ENCODE assay signal across 8 cellular contexts in the genomic region with DNA sequence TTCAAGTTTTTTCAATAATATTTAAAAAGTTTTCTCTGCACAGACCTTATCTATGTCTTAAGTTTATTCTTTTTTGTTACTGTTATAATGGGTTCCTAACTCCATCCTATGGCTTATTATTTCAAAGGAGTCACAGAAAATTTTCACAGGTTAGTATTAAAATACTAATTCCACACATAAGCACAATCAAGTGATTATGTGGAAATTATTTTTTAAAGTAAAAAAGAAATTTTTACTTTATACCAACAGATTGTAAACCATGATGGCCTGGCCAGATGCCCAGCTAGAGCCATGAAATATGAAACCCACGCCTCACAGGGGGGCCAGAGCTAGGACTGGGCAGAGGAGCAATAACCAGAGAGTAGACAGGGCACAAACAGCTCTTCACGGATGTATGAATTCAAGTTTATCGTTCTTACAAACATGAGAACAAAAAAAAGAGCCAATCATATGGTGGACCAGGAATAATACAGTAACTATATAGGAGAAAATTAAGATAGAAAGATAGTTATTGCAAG. TPM values are rescaled to one million over a fixed set of nuclear protein-coding genes. Genes with fewer than 3 reads are reported as not detected.
A peak's percentile ranks its signal among the peaks of the same experiment; 100 is the strongest.
DNase-seq lines count a peak whose midpoint lies in the region; ATAC-seq and TF ChIP-seq lines count a peak whose summit lies in the region.
"Had no signal": no experiment of that assay in that cellular context is flagged by ENCODE, and none has a peak within 500 bp of the region (broad histone marks: within the 10 kb centered on the region; RNA-seq: fewer than 3 reads in every experiment).

No MANE protein-coding gene starts in this region.

- H3K4me3 ChIP-seq in HCT116 (replicated peaks in 1 of 2; ENCODE audit: low read depth in 1 of 2, low read length in 2 of 2) (no peak overlapping the region), cardiac fibroblast (replicated peaks in 1 of 2; ENCODE audit: low read depth in 2 of 2, low read length in 2 of 2) (no peak overlapping the region), gastrocnemius medialis (no peak overlapping the region)

- no peak overlapping the region for H3K4me2 ChIP-seq in HCT116 (ENCODE audit: low read length)

- peaks cover 15 to 17% of the 10 kb centered on the region in 2 experiments; a peak in 3 of 4 replicates for H3K4me1 ChIP-seq in HCT116 (ENCODE audit: control insufficient read depth in 1 of 2, insufficient read depth in 2 of 2, low read length in 2 of 2)
- peaks cover 84 to 91% of the 10 kb centered on the region in 2 donors for H3K4me1 ChIP-seq in gastrocnemius medialis

- intact Hi-C loops in HCT116 (cut with micrococcal nuclease), result no loop called here
- intact Hi-C loops in gastrocnemius medialis (cut with DNase I; ENCODE audit: low total_unique reads), result no loop called here

- H3K9ac ChIP-seq in HCT116 (ENCODE audit: low read length), result no peak overlapping the region

- H3K27ac ChIP-seq in HCT116 (ENCODE audit: low read depth, low read length) (no peak overlapping the region), gastrocnemius medialis (peak overlapping the region; percentile 85 to 94 (median 89))

- peaks cover 97% of the 10 kb centered on the region for H3K79me2 ChIP-seq in HCT116 (ENCODE audit: insufficient read depth, low read length)

- POLR2A ChIA-PET in HCT116 (lab: Charles Lee), result no interaction called here

- H3K9me2 ChIP-seq in HCT116 (ENCODE audit: insufficient read depth), result no peaks in the 10 kb centered on the region

- no peak for TF ChIP-seq POLR2A in HCT116 (IDR thresholded peaks at IDR 0.05; ENCODE audit: borderline replicate concordance, extremely low read depth, insufficient read depth, insufficient read length)
- TF ChIP-seq POLR2A in gastrocnemius medialis (IDR thresholded peaks at IDR 0.05), result no peak

- TF ChIP-seq CTCF in HCT116 (IDR thresholded peaks at IDR 0.05 in 2 of 3, conservative IDR thresholded peaks at IDR 0.05 in 1 of 3; ENCODE audit: borderline replicate concordance in 1 of 3, insufficient read depth in 1 of 3, low read depth in 2 of 3, low read length in 2 of 3) (no peak), cardiac fibroblast (IDR thresholded peaks at IDR 0.05; ENCODE audit: low read depth, low read length) (no peak), gastrocnemius medialis (IDR thresholded peaks at IDR 0.05 in 4 of 5, conservative IDR thresholded peaks at IDR 0.05 in 1 of 5) (no peak)

- H3K27me3 ChIP-seq in HCT116 (ENCODE audit: insufficient read depth, low read length), result no peaks in the 10 kb centered on the region
- H3K27me3 ChIP-seq in gastrocnemius medialis, result no peaks in the 10 kb centered on the region

- no peak for TF ChIP-seq RAD21 in HCT116 (IDR thresholded peaks at IDR 0.05; ENCODE audit: low read depth)

- ATAC-seq in HCT116 (peak; percentile 46; the same call in 1 of the 2 replicates), gastrocnemius medialis (peak; percentile 23 to 37), HG02678 (IDR thresholded peaks at IDR 0.05; ENCODE audit: unreplicated experiment) (no peak), HG03521 (IDR thresholded peaks at IDR 0.05; ENCODE audit: unreplicated experiment) (no peak)

- H3K9me3 ChIP-seq in HCT116 (ENCODE audit: control insufficient read depth in 1 of 2, insufficient read depth in 1 of 2, low read depth in 1 of 2, low read length in 2 of 2) (no peaks in the 10 kb centered on the region), gastrocnemius medialis (no peaks in the 10 kb centered on the region)

- in situ Hi-C loops in gastrocnemius medialis (cut with MboI; ENCODE audit: low sequenced_read_pairs in 4 of 4), result no loop called here

- BruUV-seq in HCT116 (replicated peaks; lab: Mats Ljungman, UMichigan), result no TSS peak

- H4K20me1 ChIP-seq in HCT116 (ENCODE audit: insufficient read depth), result peaks cover 21% of the 10 kb centered on the region; the same call in 1 of the 2 replicates

- H3K36me3 ChIP-seq in HCT116 (ENCODE audit: control insufficient read depth in 1 of 2, insufficient read depth in 2 of 2, low read length in 2 of 2) (no peaks in the 10 kb centered on the region), gastrocnemius medialis (no peaks in the 10 kb centered on the region)

- RAD21 ChIA-PET in HCT116 (lab: Charles Lee; ENCODE audit: low non-redundant PET in 1 of 2, low total read pairs in 2 of 2, uncharacterized antibody in 2 of 2, unreplicated experiment in 2 of 2), result no interaction called here

- DNase-seq in HCT116 (ENCODE audit: low read depth, low spot score) (no peak), NCI-H2171 treated with DMSO at 0.1 percent for 48 hours (lab: John Stamatoyannopoulos, UW) (peak; percentile 81), cardiac fibroblast (ENCODE audit: low read depth in 2 of 2) (peak; percentile 34 to 63), gastrocnemius medialis (peak in 1 of 2 donors; percentile 70), GOT3 (lab: John Stamatoyannopoulos, UW) (no peak)
- DNase-seq: kidney glomerular epithelial cell had no signal

- CTCF ChIA-PET in HCT116 (lab: Charles Lee), result no interaction called here

- H2AFZ ChIP-seq in HCT116 (ENCODE audit: low read depth, low read length, poor library complexity, severe bottlenecking), result no peak overlapping the region

TF ChIP-seq in HCT116, 20 proteins besides CTCF, POLR2A, EP300 and RAD21 (continues in another document):
- no peak for TF ChIP-seq YY1 (IDR thresholded peaks at IDR 0.05; ENCODE audit: extremely low read depth, insufficient replicate concordance, low read depth, low read length)
- TF ChIP-seq TCF7L2 (IDR thresholded peaks at IDR 0.05; ENCODE audit: borderline replicate concordance, extremely low read depth, insufficient read depth, insufficient read length), result no peak
- TF ChIP-seq ZNF274 (IDR thresholded peaks at IDR 0.05; ENCODE audit: low read depth, low read length), result no peak
- TF ChIP-seq EZH2phosphoT487 (IDR thresholded peaks at IDR 0.05; ENCODE audit: borderline replicate concordance), result no peak
- TF ChIP-seq ZFX (IDR thresholded peaks at IDR 0.05), result no peak
- no peak for TF ChIP-seq CEBPB (IDR thresholded peaks at IDR 0.05; ENCODE audit: low read depth)
- TF ChIP-seq FOSL1 (IDR thresholded peaks at IDR 0.05; ENCODE audit: low read depth), result no peak
- no peak for TF ChIP-seq ELF1 (IDR thresholded peaks at IDR 0.05; ENCODE audit: borderline replicate concordance, low read depth)
- TF ChIP-seq JUND (IDR thresholded peaks at IDR 0.05), result no peak
- TF ChIP-seq, protein P1, sequence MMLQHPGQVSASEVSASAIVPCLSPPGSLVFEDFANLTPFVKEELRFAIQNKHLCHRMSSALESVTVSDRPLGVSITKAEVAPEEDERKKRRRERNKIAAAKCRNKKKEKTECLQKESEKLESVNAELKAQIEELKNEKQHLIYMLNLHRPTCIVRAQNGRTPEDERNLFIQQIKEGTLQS (IDR thresholded peaks at IDR 0.05), result no peak
- TF ChIP-seq SRF (IDR thresholded peaks at IDR 0.05; ENCODE audit: low read depth), result no peak
- TF ChIP-seq EZH2 (IDR thresholded peaks at IDR 0.05), result no peak
- TF ChIP-seq EGR1 (IDR thresholded peaks at IDR 0.05; ENCODE audit: low read depth), result no peak
- no peak for TF ChIP-seq SP1 (IDR thresholded peaks at IDR 0.05; ENCODE audit: low read depth)
- TF ChIP-seq CBX3 (IDR thresholded peaks at IDR 0.05; ENCODE audit: low read depth), result no peak
- TF ChIP-seq, protein P2, sequence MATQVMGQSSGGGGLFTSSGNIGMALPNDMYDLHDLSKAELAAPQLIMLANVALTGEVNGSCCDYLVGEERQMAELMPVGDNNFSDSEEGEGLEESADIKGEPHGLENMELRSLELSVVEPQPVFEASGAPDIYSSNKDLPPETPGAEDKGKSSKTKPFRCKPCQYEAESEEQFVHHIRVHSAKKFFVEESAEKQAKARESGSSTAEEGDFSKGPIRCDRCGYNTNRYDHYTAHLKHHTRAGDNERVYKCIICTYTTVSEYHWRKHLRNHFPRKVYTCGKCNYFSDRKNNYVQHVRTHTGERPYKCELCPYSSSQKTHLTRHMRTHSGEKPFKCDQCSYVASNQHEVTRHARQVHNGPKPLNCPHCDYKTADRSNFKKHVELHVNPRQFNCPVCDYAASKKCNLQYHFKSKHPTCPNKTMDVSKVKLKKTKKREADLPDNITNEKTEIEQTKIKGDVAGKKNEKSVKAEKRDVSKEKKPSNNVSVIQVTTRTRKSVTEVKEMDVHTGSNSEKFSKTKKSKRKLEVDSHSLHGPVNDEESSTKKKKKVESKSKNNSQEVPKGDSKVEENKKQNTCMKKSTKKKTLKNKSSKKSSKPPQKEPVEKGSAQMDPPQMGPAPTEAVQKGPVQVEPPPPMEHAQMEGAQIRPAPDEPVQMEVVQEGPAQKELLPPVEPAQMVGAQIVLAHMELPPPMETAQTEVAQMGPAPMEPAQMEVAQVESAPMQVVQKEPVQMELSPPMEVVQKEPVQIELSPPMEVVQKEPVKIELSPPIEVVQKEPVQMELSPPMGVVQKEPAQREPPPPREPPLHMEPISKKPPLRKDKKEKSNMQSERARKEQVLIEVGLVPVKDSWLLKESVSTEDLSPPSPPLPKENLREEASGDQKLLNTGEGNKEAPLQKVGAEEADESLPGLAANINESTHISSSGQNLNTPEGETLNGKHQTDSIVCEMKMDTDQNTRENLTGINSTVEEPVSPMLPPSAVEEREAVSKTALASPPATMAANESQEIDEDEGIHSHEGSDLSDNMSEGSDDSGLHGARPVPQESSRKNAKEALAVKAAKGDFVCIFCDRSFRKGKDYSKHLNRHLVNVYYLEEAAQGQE (IDR thresholded peaks at IDR 0.05; ENCODE audit: low read depth), result no peak
- TF ChIP-seq SIN3A (IDR thresholded peaks at IDR 0.05; ENCODE audit: low read depth), result no peak
- no peak for TF ChIP-seq POLR2AphosphoS5 (IDR thresholded peaks at IDR 0.05; ENCODE audit: low read depth, low read length)
- TF ChIP-seq ZBTB33 (IDR thresholded peaks at IDR 0.05; ENCODE audit: extremely low read depth, insufficient replicate concordance, low read length), result no peak

RNA-seq across cellular contexts. Expression of gene NUDT3, which starts 34.0 kb away (rescaled TPM):
- total RNA-seq in HCT116 (2021; ENCODE audit: unreplicated experiment) (25.2 TPM), gastrocnemius medialis (10 to 100 TPM; 40.0 to 71.9 (median 50.6) TPM)
- 5.7 and 7.7 TPM in 2 replicates for polyA plus RNA-seq in HCT116 (2012)

Comparison
In these comparisons a context has a peak if more than half of its experiments do, and no peak if none do; other contexts are left out.
1. ATAC-seq: peak in HCT116 (single experiment) and gastrocnemius medialis (2 of 2); none in HG02678 (single experiment) and HG03521 (single experiment).
2. DNase-seq: peak in NCI-H2171 treated with DMSO at 0.1 percent for 48 hours (single experiment) and cardiac fibroblast (2 of 2); none in HCT116 (single experiment) and GOT3 (single experiment).